In the genomic region with DNA sequence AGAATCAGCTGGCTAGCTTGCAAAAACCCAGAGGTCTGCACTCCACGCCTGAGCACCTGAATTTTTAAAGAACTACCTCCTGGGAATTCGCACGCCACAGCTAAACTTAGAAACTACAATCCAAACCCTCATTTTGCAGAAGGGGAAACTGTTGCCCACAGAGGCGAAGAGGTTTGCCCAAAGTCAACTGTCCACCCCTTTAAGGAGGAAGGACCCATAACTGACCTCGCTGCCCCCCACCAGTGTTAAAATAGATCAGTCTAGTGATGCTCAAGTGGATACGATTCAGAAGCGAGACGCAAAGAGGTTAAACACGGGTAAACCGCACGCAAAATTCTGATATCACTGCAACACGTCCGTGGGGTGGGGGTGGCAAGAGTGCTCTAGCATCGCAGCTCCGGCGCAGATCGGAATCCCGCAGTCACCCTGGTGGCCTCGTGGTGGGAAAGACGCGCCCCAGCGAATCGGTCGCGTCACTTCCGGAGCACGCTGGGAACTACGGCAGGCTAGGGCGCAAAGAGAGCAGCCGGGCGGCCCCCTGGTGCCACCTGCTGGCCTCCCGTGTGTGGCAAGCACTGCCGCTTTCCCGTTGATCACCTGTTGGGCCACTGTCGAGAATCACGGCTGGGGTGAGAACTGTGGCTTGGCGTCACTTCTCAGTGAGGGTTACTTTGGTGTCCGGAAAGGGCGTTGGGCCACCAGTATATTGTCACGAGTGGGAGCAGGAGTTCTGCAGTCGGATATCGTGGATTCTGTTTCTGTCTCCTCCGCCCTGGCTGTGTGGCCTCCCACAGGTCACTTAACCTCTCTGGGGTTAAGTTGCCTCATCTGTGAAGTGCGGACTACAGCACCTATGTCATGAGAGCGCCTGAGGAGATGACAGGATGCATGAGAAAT, we compare ENCODE assay signal across 8 cellular contexts. TPM values are rescaled to one million over a fixed set of nuclear protein-coding genes. Genes with fewer than 3 reads are reported as not detected.
A peak's percentile ranks its signal among the peaks of the same experiment; 100 is the strongest.
DNase-seq lines count a peak whose midpoint lies in the region; ATAC-seq and TF ChIP-seq lines count a peak whose summit lies in the region.

A gene (minus strand): TSS at position 451 of the 897 bp plus-strand sequence. CDS start 686 bp downstream, outside the sequence.

- intact Hi-C loops in testis (cut with DNase I; ENCODE audit: low total_unique reads): no loop called here

- H3K36me3 ChIP-seq in GM06990 (ENCODE audit: control insufficient read depth, insufficient read depth, low read length) (peaks cover 6% of the 10 kb centered on the region), SK-N-MC (ENCODE audit: insufficient read depth, low read length) (peaks cover 36% of the 10 kb centered on the region), testis (ENCODE audit: low read depth, missing control alignments) (no peaks in the 10 kb centered on the region)

- TF ChIP-seq CTCF in GM06990 (IDR thresholded peaks at IDR 0.05; ENCODE audit: insufficient read depth, low read length, poor library complexity, severe bottlenecking) (peak; percentile 97), HFF-Myc (IDR thresholded peaks at IDR 0.05; ENCODE audit: low read depth, low read length, missing control alignments) (peak; percentile 92), NB4 (IDR thresholded peaks at IDR 0.05; ENCODE audit: low read depth, low read length) (peak; percentile 98), omental fat pad (IDR thresholded peaks at IDR 0.05) (peak in 2 of 3 donors; percentile 53 to 89), testis (IDR thresholded peaks at IDR 0.05) (peak; percentile 96 to 99 (median 96))

- ATAC-seq in omental fat pad (ENCODE audit: low FRiP score): peak; percentile 86

- peak within 1 kb of the TSS; percentile 68 for H3K4me3 ChIP-seq in GM06990 (replicated peaks; ENCODE audit: low read depth, low read length)
- H3K4me3 ChIP-seq in HFF-Myc (replicated peaks; ENCODE audit: low read depth, low read length): peak within 1 kb of the TSS; percentile 58
- H3K4me3 ChIP-seq in NB4 (ENCODE audit: low read depth, low read length): peak within 1 kb of the TSS; percentile 78
- peak within 1 kb of the TSS; percentile 77 for H3K4me3 ChIP-seq in SK-N-MC
- peak within 1 kb of the TSS; percentile 47 to 70 for H3K4me3 ChIP-seq in testis

- H3K27me3 ChIP-seq in GM06990 (replicated peaks; ENCODE audit: control insufficient read depth, insufficient read depth, low read length): no peaks in the 10 kb centered on the region
- H3K27me3 ChIP-seq in testis: no peaks in the 10 kb centered on the region

- H3K9me3 ChIP-seq in SK-N-MC (ENCODE audit: low read depth, low read length): no peaks in the 10 kb centered on the region
- H3K9me3 ChIP-seq in testis: no peaks in the 10 kb centered on the region

- TF ChIP-seq POLR2A in NB4 (IDR thresholded peaks at IDR 0.05; ENCODE audit: extremely low read depth, insufficient read length) (peak; percentile 77), testis (IDR thresholded peaks at IDR 0.05) (no peak)

- 4 to 6% methylated on average over 38 to 45 of the region's 45 CpGs for WGBS in testis, 2 donors

- H3K27ac ChIP-seq in SK-N-MC (peak within 1 kb of the TSS; percentile 44; the same call in 1 of the 2 replicates), testis (peak within 1 kb of the TSS in 1 of 2 donors; percentile 51)

- peak; percentile 93 for DNase-seq in GM06990 (ENCODE audit: extremely low read depth, insufficient read length)
- peak; percentile 73 for DNase-seq in HFF-Myc (ENCODE audit: extremely low read depth, low read depth)
- peak; percentile 96 for DNase-seq in NB4 (ENCODE audit: low read depth)
- no peak for DNase-seq in SK-N-MC (ENCODE audit: low read depth, low spot score)
- DNase-seq in activated naive CD4-positive, alpha-beta T cell treated with anti-CD3 and anti-CD28 coated beads, Interleukin-2, amount 50 U/mL, for 16 hours: peak; percentile 95
- peak; percentile 90 for DNase-seq in globus pallidus (ENCODE audit: low spot score)
- DNase-seq in omental fat pad (ENCODE audit: low spot score): peak; percentile 84
- peak; percentile 96 for DNase-seq in testis

- peak within 1 kb of the TSS; percentile 78 for H3K9ac ChIP-seq in SK-N-MC (ENCODE audit: insufficient read length)

- peaks cover 18% of the 10 kb centered on the region for H3K4me1 ChIP-seq in testis

RNA-seq across cellular contexts. Expression of the gene that starts here (rescaled TPM):
- total RNA-seq in omental fat pad: 10 to 100 TPM; 15.3 to 34.0 (median 17.5) TPM
- 10 to 100 TPM; 16.2 to 23.8 TPM for total RNA-seq in testis
- 16.6 TPM for polyA plus RNA-seq in testis (ENCODE audit: insufficient read depth, low read depth, low replicate concordance)
